2 cellular contexts compared by ENCODE assay signal in the genomic region with DNA sequence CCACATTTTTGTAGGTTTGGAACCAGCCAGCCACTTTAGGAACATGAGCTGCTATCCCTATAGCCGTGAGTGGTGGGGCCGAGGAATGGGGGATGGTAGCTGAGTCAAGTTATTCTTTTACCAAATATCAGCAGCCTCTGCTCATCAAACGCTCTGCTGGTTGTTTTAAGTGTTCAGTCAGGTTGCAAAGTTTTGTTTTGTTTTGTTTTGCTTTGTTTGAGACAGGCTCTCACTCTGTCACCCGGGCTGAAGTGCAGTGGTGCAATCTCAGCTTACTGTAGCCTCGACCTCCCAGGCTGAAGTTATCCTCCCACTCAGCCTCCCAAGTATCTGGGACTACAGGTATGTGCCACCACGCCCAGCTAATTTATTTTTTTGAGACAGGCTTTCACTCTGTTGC.
TF ChIP-seq lines count a peak whose summit lies in the region.

No MANE protein-coding gene starts in this region.

TF ChIP-seq in GM23338, 12 proteins besides CTCF, POLR2A, EP300 and RAD21 (continued from another document):
- TF ChIP-seq EZH2 (IDR thresholded peaks at IDR 0.05; ENCODE audit: low read depth, unreplicated experiment) = no peak
- TF ChIP-seq, protein P1, sequence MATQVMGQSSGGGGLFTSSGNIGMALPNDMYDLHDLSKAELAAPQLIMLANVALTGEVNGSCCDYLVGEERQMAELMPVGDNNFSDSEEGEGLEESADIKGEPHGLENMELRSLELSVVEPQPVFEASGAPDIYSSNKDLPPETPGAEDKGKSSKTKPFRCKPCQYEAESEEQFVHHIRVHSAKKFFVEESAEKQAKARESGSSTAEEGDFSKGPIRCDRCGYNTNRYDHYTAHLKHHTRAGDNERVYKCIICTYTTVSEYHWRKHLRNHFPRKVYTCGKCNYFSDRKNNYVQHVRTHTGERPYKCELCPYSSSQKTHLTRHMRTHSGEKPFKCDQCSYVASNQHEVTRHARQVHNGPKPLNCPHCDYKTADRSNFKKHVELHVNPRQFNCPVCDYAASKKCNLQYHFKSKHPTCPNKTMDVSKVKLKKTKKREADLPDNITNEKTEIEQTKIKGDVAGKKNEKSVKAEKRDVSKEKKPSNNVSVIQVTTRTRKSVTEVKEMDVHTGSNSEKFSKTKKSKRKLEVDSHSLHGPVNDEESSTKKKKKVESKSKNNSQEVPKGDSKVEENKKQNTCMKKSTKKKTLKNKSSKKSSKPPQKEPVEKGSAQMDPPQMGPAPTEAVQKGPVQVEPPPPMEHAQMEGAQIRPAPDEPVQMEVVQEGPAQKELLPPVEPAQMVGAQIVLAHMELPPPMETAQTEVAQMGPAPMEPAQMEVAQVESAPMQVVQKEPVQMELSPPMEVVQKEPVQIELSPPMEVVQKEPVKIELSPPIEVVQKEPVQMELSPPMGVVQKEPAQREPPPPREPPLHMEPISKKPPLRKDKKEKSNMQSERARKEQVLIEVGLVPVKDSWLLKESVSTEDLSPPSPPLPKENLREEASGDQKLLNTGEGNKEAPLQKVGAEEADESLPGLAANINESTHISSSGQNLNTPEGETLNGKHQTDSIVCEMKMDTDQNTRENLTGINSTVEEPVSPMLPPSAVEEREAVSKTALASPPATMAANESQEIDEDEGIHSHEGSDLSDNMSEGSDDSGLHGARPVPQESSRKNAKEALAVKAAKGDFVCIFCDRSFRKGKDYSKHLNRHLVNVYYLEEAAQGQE (IDR thresholded peaks at IDR 0.05; ENCODE audit: unreplicated experiment) = no peak

TF ChIP-seq in HEK293T, 16 proteins besides CTCF, POLR2A, EP300 and RAD21 (continued from another document):
- TF ChIP-seq ARNT (IDR thresholded peaks at IDR 0.05) (no peak), L3MBTL2 (conservative IDR thresholded peaks at IDR 0.05) (no peak), ZNF384 (IDR thresholded peaks at IDR 0.05) (no peak)
- TF ChIP-seq, protein P2, sequence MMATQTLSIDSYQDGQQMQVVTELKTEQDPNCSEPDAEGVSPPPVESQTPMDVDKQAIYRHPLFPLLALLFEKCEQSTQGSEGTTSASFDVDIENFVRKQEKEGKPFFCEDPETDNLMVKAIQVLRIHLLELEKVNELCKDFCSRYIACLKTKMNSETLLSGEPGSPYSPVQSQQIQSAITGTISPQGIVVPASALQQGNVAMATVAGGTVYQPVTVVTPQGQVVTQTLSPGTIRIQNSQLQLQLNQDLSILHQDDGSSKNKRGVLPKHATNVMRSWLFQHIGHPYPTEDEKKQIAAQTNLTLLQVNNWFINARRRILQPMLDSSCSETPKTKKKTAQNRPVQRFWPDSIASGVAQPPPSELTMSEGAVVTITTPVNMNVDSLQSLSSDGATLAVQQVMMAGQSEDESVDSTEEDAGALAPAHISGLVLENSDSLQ (IDR thresholded peaks at IDR 0.05) = no peak
